ENCODE assay signal across 2 cellular contexts in genomic region chr11:61245564-61245963, GRCh38. TPM values are rescaled to one million over a fixed set of nuclear protein-coding genes. Genes with fewer than 3 reads are reported as not detected.
"Had no signal": no experiment of that assay in that cellular context is flagged by ENCODE, and none has a peak within 500 bp of the region (broad histone marks: within the 10 kb centered on the region; RNA-seq: fewer than 3 reads in every experiment).

No MANE protein-coding gene starts in this region.

RNA-seq across cellular contexts. Expression of gene PGA5, which starts 4.6 kb away (rescaled TPM):
- total RNA-seq: G401, GM12878 had no signal
- polyA plus RNA-seq: GM12878 had no signal

RNA-seq across cellular contexts. Expression of gene PGA4, which starts 23.4 kb away (rescaled TPM):
- total RNA-seq: G401, GM12878 had no signal
- polyA plus RNA-seq: GM12878 had no signal

RNA-seq across cellular contexts. Expression of gene PGA3, which starts 42.2 kb away (rescaled TPM):
- total RNA-seq: G401, GM12878 had no signal
- polyA plus RNA-seq: GM12878 had no signal
